In the genomic region with DNA sequence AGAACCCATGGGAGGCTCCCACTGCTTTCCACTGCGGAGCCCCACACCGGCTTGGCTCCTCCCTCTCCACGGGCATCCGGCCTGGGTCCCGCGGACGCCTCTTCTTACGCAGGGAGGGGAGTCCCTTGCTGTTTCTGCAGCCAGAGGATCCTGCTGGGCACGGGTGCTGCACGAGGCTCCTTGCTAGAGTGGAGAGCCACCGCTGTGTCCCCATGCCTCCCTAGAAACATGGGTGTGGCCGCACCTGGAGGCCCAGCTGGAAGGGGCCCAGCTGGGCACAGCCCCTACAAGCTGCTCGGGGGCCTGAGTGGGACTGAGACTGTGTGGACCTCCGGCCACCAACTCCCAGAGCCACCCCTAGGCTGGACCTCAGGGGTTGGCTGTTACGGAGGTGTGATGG, we compare ENCODE assay signal across 14 cellular contexts.
DNase-seq lines count a peak whose midpoint lies in the region; ATAC-seq and TF ChIP-seq lines count a peak whose summit lies in the region.
"Had no signal": no experiment of that assay in that cellular context is flagged by ENCODE, and none has a peak within 500 bp of the region (broad histone marks: within the 10 kb centered on the region; RNA-seq: fewer than 3 reads in every experiment).

No MANE protein-coding gene starts in this region.

- H3K27me3 ChIP-seq in breast epithelium (peaks cover 0 to 14% of the 10 kb centered on the region in 2 donors), right cardiac atrium (ENCODE audit: control insufficient read depth, insufficient read depth) (no peaks in the 10 kb centered on the region), gastrocnemius medialis (no peaks in the 10 kb centered on the region)

- peaks cover 17% of the 10 kb centered on the region for H3K4me1 Mint-ChIP-seq in MCF 10A (ENCODE audit: insufficient read depth, unreplicated experiment)
- no peaks in the 10 kb centered on the region for H3K4me1 Mint-ChIP-seq in activated naive CD8-positive, alpha-beta T cell treated with anti-CD3 and anti-CD28 coated beads for 36 hours
- H3K4me1 Mint-ChIP-seq: CD8-positive, alpha-beta memory T cell had no signal

- no peaks in the 10 kb centered on the region for H3K36me3 ChIP-seq in breast epithelium
- H3K36me3 ChIP-seq in gastrocnemius medialis = no peaks in the 10 kb centered on the region

- H3K27ac Mint-ChIP-seq in MCF 10A (ENCODE audit: low read depth, unreplicated experiment) = peak overlapping the region; percentile 31
- H3K27ac Mint-ChIP-seq in activated naive CD8-positive, alpha-beta T cell treated with anti-CD3 and anti-CD28 coated beads for 36 hours = no peak overlapping the region
- H3K27ac Mint-ChIP-seq: CD8-positive, alpha-beta memory T cell; H9 had no signal

- DNase-seq in MCF 10A (ENCODE audit: unreplicated experiment) (no peak), breast epithelium (ENCODE audit: low spot score in 2 of 2) (no peak), right cardiac atrium (peak in 2 of 3 donors; percentile 31 to 47), gastrocnemius medialis (no peak), NCI-H2081 treated with DMSO at 0.1 percent for 48 hours (lab: John Stamatoyannopoulos, UW) (no peak)
- DNase-seq in activated naive CD8-positive, alpha-beta T cell treated with anti-CD3 and anti-CD28 coated beads for 36 hours = no peak
- DNase-seq: Caco-2; CD8-positive, alpha-beta memory T cell; DND-41; GDM1; GOT3; H9 had no signal

- H3K4me3 ChIP-seq in breast epithelium (no peak overlapping the region), right cardiac atrium (ENCODE audit: low read length) (no peak overlapping the region), gastrocnemius medialis (no peak overlapping the region)

- no peak for TF ChIP-seq POLR2A in breast epithelium (IDR thresholded peaks at IDR 0.05)
- no peak for TF ChIP-seq POLR2A in gastrocnemius medialis (IDR thresholded peaks at IDR 0.05)

- intact Hi-C loops in MCF 10A (cut with micrococcal nuclease) = no loop called here
- intact Hi-C loops in breast epithelium (cut with DNase I; ENCODE audit: low total_unique reads) = loop anchor here (5.0 kb wide), 1 partner anchor 1690 kb away; no protein-coding TSS in a partner anchor
- intact Hi-C loops in right cardiac atrium (cut with DNase I) = loop anchor here in 1 of 4 donors (5.0 kb wide), 1 partner anchor 70 kb away; the partner anchor contains the start of gene GPC1
- intact Hi-C loops in gastrocnemius medialis (cut with DNase I; ENCODE audit: low total_unique reads) = loop anchor here (2.0 kb wide), 3 partner anchors 19 to 135 kb away; no protein-coding TSS in a partner anchor

- H3K4me1 ChIP-seq in breast epithelium (peaks cover 0 to 2% of the 10 kb centered on the region in 2 donors), right cardiac atrium (ENCODE audit: control insufficient read depth, insufficient read depth, low read length) (peaks cover 3% of the 10 kb centered on the region), gastrocnemius medialis (peaks cover 34 to 55% of the 10 kb centered on the region in 2 donors)

- no peak overlapping the region for H3K4me3 Mint-ChIP-seq in MCF 10A (ENCODE audit: unreplicated experiment)
- H3K4me3 Mint-ChIP-seq in activated naive CD8-positive, alpha-beta T cell treated with anti-CD3 and anti-CD28 coated beads for 36 hours = no peak overlapping the region
- H3K4me3 Mint-ChIP-seq: CD8-positive, alpha-beta memory T cell; H9 had no signal

- peaks cover 4% of the 10 kb centered on the region for H3K36me3 Mint-ChIP-seq in MCF 10A (ENCODE audit: insufficient read depth, unreplicated experiment)
- no peaks in the 10 kb centered on the region for H3K36me3 Mint-ChIP-seq in activated naive CD8-positive, alpha-beta T cell treated with anti-CD3 and anti-CD28 coated beads for 36 hours
- H3K36me3 Mint-ChIP-seq: CD8-positive, alpha-beta memory T cell had no signal

- TF ChIP-seq CTCF in MCF 10A (IDR thresholded peaks at IDR 0.05; ENCODE audit: unreplicated experiment) (no peak), breast epithelium (IDR thresholded peaks at IDR 0.05) (no peak), C4-2B (conservative IDR thresholded peaks at IDR 0.05) (no peak), gastrocnemius medialis (IDR thresholded peaks at IDR 0.05 in 4 of 5, conservative IDR thresholded peaks at IDR 0.05 in 1 of 5) (no peak)

- 93% methylated on average over 15 of the region's 15 CpGs for WGBS in right cardiac atrium

- BruUV-seq in MCF 10A (replicated peaks; lab: Mats Ljungman, UMichigan) = no TSS peak

- in situ Hi-C loops in gastrocnemius medialis (cut with MboI; ENCODE audit: low sequenced_read_pairs in 4 of 4) = no loop called here

- H3K9me3 Mint-ChIP-seq in MCF 10A (ENCODE audit: unreplicated experiment) = no peaks in the 10 kb centered on the region
- no peaks in the 10 kb centered on the region for H3K9me3 Mint-ChIP-seq in activated naive CD8-positive, alpha-beta T cell treated with anti-CD3 and anti-CD28 coated beads for 36 hours
- H3K9me3 Mint-ChIP-seq: CD8-positive, alpha-beta memory T cell; H9 had no signal

- CTCF ChIA-PET in MCF 10A (lab: Yijun Ruan, JAX) = no interaction called here

- H3K9me3 ChIP-seq in breast epithelium = no peaks in the 10 kb centered on the region
- no peaks in the 10 kb centered on the region for H3K9me3 ChIP-seq in right cardiac atrium (ENCODE audit: control insufficient read depth, low read length)
- H3K9me3 ChIP-seq in gastrocnemius medialis = no peaks in the 10 kb centered on the region
- H3K9me3 ChIP-seq: Caco-2 had no signal

- no peaks in the 10 kb centered on the region for H3K27me3 Mint-ChIP-seq in MCF 10A (ENCODE audit: insufficient read depth, unreplicated experiment)
- no peaks in the 10 kb centered on the region for H3K27me3 Mint-ChIP-seq in activated naive CD8-positive, alpha-beta T cell treated with anti-CD3 and anti-CD28 coated beads for 36 hours

- ATAC-seq in right cardiac atrium = no peak
- no peak for ATAC-seq in gastrocnemius medialis

- POLR2A ChIA-PET in MCF 10A (lab: Yijun Ruan, JAX) = no interaction called here

- H3K27ac ChIP-seq in breast epithelium = no peak overlapping the region
- peak overlapping the region; percentile 63; the same call in 1 of the 2 replicates for H3K27ac ChIP-seq in C4-2B
- H3K27ac ChIP-seq in right cardiac atrium (ENCODE audit: low read length) = no peak overlapping the region
- H3K27ac ChIP-seq in gastrocnemius medialis = peak overlapping the region; percentile 96 to 99 (median 98)
- H3K27ac ChIP-seq: 22Rv1 had no signal

Comparison
In these comparisons a context has a peak if more than half of its experiments do, and no peak if none do; other contexts are left out.
1. DNase-seq: peak in right cardiac atrium (2 of 3); none in MCF 10A (single experiment), breast epithelium (0 of 2), gastrocnemius medialis (0 of 2), NCI-H2081 treated with DMSO at 0.1 percent for 48 hours (single experiment) and activated naive CD8-positive, alpha-beta T cell treated with anti-CD3 and anti-CD28 coated beads for 36 hours (single experiment).
2. H3K27ac ChIP-seq: peak in C4-2B (single experiment) and gastrocnemius medialis (4 of 4); none in breast epithelium (0 of 2) and right cardiac atrium (single experiment).